32 cellular contexts compared by ENCODE assay signal in the genomic region with DNA sequence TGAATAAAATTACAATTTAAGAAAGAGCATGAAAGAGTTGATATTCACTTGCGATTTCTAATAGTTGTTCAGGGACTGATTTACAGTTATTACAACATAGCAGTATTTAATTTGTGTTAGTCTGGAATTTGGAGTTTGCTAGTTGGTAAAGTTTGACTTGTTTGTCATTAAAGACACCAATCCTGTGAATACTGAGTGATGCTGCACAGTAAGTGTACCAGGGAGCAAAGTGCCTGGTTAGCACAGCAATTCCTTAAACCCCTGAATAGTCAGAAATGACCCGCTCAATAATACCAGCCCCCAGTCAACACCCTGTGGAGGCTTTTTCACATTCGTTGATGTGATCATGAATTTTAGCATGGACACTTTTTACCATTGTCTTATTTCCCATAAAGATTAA.
"Had no signal": no experiment of that assay in that cellular context is flagged by ENCODE, and none has a peak within 500 bp of the region (broad histone marks: within the 10 kb centered on the region; RNA-seq: fewer than 3 reads in every experiment).

No MANE protein-coding gene starts in this region.

- H3K27me3 ChIP-seq: MG63 had no signal

- DNase-seq: Karpas-422, MG63, MM.1S, NCI-H1048, NCI-H1092, NCI-H1092 treated with DMSO at 0.1 percent for 48 hours, NCI-H1105, NCI-H1105 treated with DMSO at 0.1 percent for 48 hours, NCI-H1417, NCI-H1417 treated with DMSO at 0.1 percent for 48 hours, NCI-H1436, NCI-H1436 treated with DMSO at 0.1 percent for 48 hours, NCI-H146, NCI-H1694, NCI-H1694 treated with DMSO at 0.1 percent for 48 hours, NCI-H187, NCI-H187 treated with DMSO at 0.1 percent for 48 hours, NCI-H1930, NCI-H2029, NCI-H2029 treated with DMSO at 0.1 percent for 48 hours, NCI-H2081, NCI-H2081 treated with DMSO at 0.1 percent for 48 hours, NCI-H2107, NCI-H2171, NCI-H2171 treated with DMSO at 0.1 percent for 48 hours, NCI-H2227 treated with DMSO at 0.1 percent for 48 hours, NCI-H226, NCI-H345, NCI-H446, NCI-H446 treated with DMSO at 0.1 percent for 48 hours, NCI-H510A, NCI-H510A treated with DMSO at 0.1 percent for 48 hours had no signal

- H3K4me3 ChIP-seq: MG63 had no signal

- H3K36me3 ChIP-seq: MG63 had no signal

- H3K9me3 ChIP-seq: MG63 had no signal
